ENCODE assay signal across 39 cellular contexts in genomic region chr6:97645757-97646156, GRCh38.
"Had no signal": no experiment of that assay in that cellular context is flagged by ENCODE, and none has a peak within 500 bp of the region (broad histone marks: within the 10 kb centered on the region; RNA-seq: fewer than 3 reads in every experiment).

No MANE protein-coding gene starts in this region.

- H3K27me3 Mint-ChIP-seq: activated naive CD4-positive, alpha-beta T cell treated with anti-CD3 and anti-CD28 coated beads, Interleukin-2, amount 10 ng/mL, durations not matched to agents 7 days and 5 days; activated naive CD4-positive, alpha-beta T cell treated with anti-CD3 and anti-CD28 coated beads, Interleukin-2, amount 50 U/mL, for 24 hours; activated naive CD8-positive, alpha-beta T cell; activated naive CD8-positive, alpha-beta T cell treated with anti-CD3 and anti-CD28 coated beads for 36 hours; activated naive CD8-positive, alpha-beta T cell treated with anti-CD3 and anti-CD28 coated beads, Interleukin-2, amount 10 ng/mL, durations not matched to agents 7 days and 5 days; activated naive CD8-positive, alpha-beta T cell treated with anti-CD3 and anti-CD28 coated beads, Interleukin-2, amount 50 U/mL, for 24 hours; activated T-cell treated with anti-CD3 and anti-CD28 coated beads, Interleukin-2, amount 50 U/mL, for 24 hours; activated T-helper 17 cell treated with anti-CD3 and anti-CD28 coated beads, Interleukin-2, amount 50 U/mL, for 72 hours; brain; central memory CD8-positive, alpha-beta T cell had no signal

- H3K4me3 ChIP-seq: adrenal gland, ascending aorta, body of pancreas, breast epithelium, cardiac muscle cell had no signal

- FAIRE-seq: astrocyte, bronchial epithelial cell had no signal

- DNase-seq: activated effector memory CD4-positive, alpha-beta T cell treated with anti-CD3 and anti-CD28 coated beads, Interleukin-2, amount 50 U/mL, for 16 hours; activated effector memory CD4-positive, alpha-beta T cell treated with Interleukin-2 at 50 U/mL for 16 hours; activated gamma-delta T cell; activated gamma-delta T cell treated with Interleukin-2 at 50 U/mL for 16 hours; activated naive CD4-positive, alpha-beta T cell; activated naive CD4-positive, alpha-beta T cell treated with anti-CD3 and anti-CD28 coated beads for 36 hours; activated naive CD4-positive, alpha-beta T cell treated with anti-CD3 and anti-CD28 coated beads, Interleukin-2, amount 10 ng/mL, durations not matched to agents 7 days and 5 days; activated naive CD4-positive, alpha-beta T cell treated with anti-CD3 and anti-CD28 coated beads, Interleukin-2, amount 50 U/mL, for 16 hours; activated naive CD4-positive, alpha-beta T cell treated with Interleukin-2 at 50 U/mL for 16 hours; activated naive CD8-positive, alpha-beta T cell treated with anti-CD3 and anti-CD28 coated beads for 36 hours; activated naive CD8-positive, alpha-beta T cell treated with anti-CD3 and anti-CD28 coated beads, Interleukin-2, amount 10 ng/mL, durations not matched to agents 7 days and 5 days; activated naive CD8-positive, alpha-beta T cell treated with anti-CD3 and anti-CD28 coated beads, Interleukin-2, amount 50 U/mL, for 24 hours; activated T-cell treated with anti-CD3 and anti-CD28 coated beads, Interleukin-2, amount 50 U/mL, for 24 hours; activated T-cell treated with anti-CD3 and anti-CD28 coated beads, Interleukin-2, amount 50 U/mL, for 4 hours; activated T-cell treated with anti-CD3 and anti-CD28 coated beads, Interleukin-2, amount 50 U/mL, for 48 hours; activated T-cell treated with anti-CD3 and anti-CD28 coated beads, Interleukin-2, amount 50 U/mL, for 72 hours; adrenal gland; amniotic stem cell; amygdala; anterior cingulate cortex; aorta; body of pancreas; brain microvascular endothelial cell; caudate nucleus; central memory CD4-positive, alpha-beta T cell; cerebellar nuclear complex had no signal

- H3K9me3 ChIP-seq: adrenal gland, ascending aorta, body of pancreas, breast epithelium had no signal

- H3K27ac ChIP-seq: adrenal gland, ascending aorta, body of pancreas, brain microvascular endothelial cell, breast epithelium, cardiac muscle cell had no signal

- ATAC-seq: activated naive CD4-positive, alpha-beta T cell treated with anti-CD3 and anti-CD28 coated beads, Interleukin-2, amount 50 U/mL, for 72 hours; activated naive CD8-positive, alpha-beta T cell treated with anti-CD3 and anti-CD28 coated beads, Interleukin-2, amount 50 U/mL, for 24 hours; activated T-cell treated with anti-CD3 and anti-CD28 coated beads, Interleukin-2, amount 50 U/mL, for 4 hours; activated T-cell treated with anti-CD3 and anti-CD28 coated beads, Interleukin-2, amount 50 U/mL, for 72 hours; activated T-helper 17 cell treated with anti-CD3 and anti-CD28 coated beads, Interleukin-2, amount 50 U/mL, for 72 hours; body of pancreas had no signal

- H3K4me1 ChIP-seq: adrenal gland, ascending aorta, body of pancreas, breast epithelium had no signal

- H3K27ac Mint-ChIP-seq: activated naive CD4-positive, alpha-beta T cell treated with anti-CD3 and anti-CD28 coated beads for 36 hours; activated naive CD4-positive, alpha-beta T cell treated with anti-CD3 and anti-CD28 coated beads, Interleukin-2, amount 10 ng/mL, durations not matched to agents 7 days and 5 days; activated naive CD4-positive, alpha-beta T cell treated with anti-CD3 and anti-CD28 coated beads, Interleukin-2, amount 50 U/mL, for 24 hours; activated naive CD4-positive, alpha-beta T cell treated with anti-CD3 and anti-CD28 coated beads, Interleukin-2, amount 50 U/mL, for 72 hours; activated naive CD8-positive, alpha-beta T cell; activated naive CD8-positive, alpha-beta T cell treated with anti-CD3 and anti-CD28 coated beads for 36 hours; activated naive CD8-positive, alpha-beta T cell treated with anti-CD3 and anti-CD28 coated beads, Interleukin-2, amount 10 ng/mL, durations not matched to agents 7 days and 5 days; activated naive CD8-positive, alpha-beta T cell treated with anti-CD3 and anti-CD28 coated beads, Interleukin-2, amount 50 U/mL, for 24 hours; activated T-cell treated with anti-CD3 and anti-CD28 coated beads, Interleukin-2, amount 50 U/mL, for 24 hours; activated T-cell treated with anti-CD3 and anti-CD28 coated beads, Interleukin-2, amount 50 U/mL, for 72 hours; activated T-helper 1 cell treated with anti-CD3 and anti-CD28 coated beads, Interleukin-12 subunit alpha, Interleukin-12 subunit beta, Interleukin-2, Interleukin-4 antibody, amounts not matched to agents 30 ng/mL and 10 ng/mL and 1 ng/mL, durations not matched to agents 14 hours and 24 hours and 36 hours; activated T-helper 17 cell treated with anti-CD3 and anti-CD28 coated beads, Interleukin-2, amount 50 U/mL, for 72 hours; activated T-helper 2 cell treated with anti-CD3 and anti-CD28 coated beads, Interferon-gamma antibody, Interleukin-2, Interleukin-4, amounts not matched to agents 10 μg/mL and 5 μg/mL and 100 μg/mL, durations not matched to agents 14 hours and 24 hours and 36 hours; brain had no signal

- H3K4me3 Mint-ChIP-seq: activated naive CD4-positive, alpha-beta T cell treated with anti-CD3 and anti-CD28 coated beads for 36 hours; activated naive CD4-positive, alpha-beta T cell treated with anti-CD3 and anti-CD28 coated beads, Interleukin-2, amount 10 ng/mL, durations not matched to agents 7 days and 5 days; activated naive CD4-positive, alpha-beta T cell treated with anti-CD3 and anti-CD28 coated beads, Interleukin-2, amount 50 U/mL, for 24 hours; activated naive CD8-positive, alpha-beta T cell; activated naive CD8-positive, alpha-beta T cell treated with anti-CD3 and anti-CD28 coated beads for 36 hours; activated naive CD8-positive, alpha-beta T cell treated with anti-CD3 and anti-CD28 coated beads, Interleukin-2, amount 10 ng/mL, durations not matched to agents 7 days and 5 days; activated naive CD8-positive, alpha-beta T cell treated with anti-CD3 and anti-CD28 coated beads, Interleukin-2, amount 50 U/mL, for 24 hours; activated T-cell treated with anti-CD3 and anti-CD28 coated beads, Interleukin-2, amount 50 U/mL, for 24 hours; activated T-cell treated with anti-CD3 and anti-CD28 coated beads, Interleukin-2, amount 50 U/mL, for 4 hours; activated T-cell treated with anti-CD3 and anti-CD28 coated beads, Interleukin-2, amount 50 U/mL, for 72 hours; activated T-helper 1 cell treated with anti-CD3 and anti-CD28 coated beads, Interleukin-12 subunit alpha, Interleukin-12 subunit beta, Interleukin-2, Interleukin-4 antibody, amounts not matched to agents 30 ng/mL and 10 ng/mL and 1 ng/mL, durations not matched to agents 14 hours and 24 hours and 36 hours; activated T-helper 17 cell treated with anti-CD3 and anti-CD28 coated beads, Interleukin-2, amount 50 U/mL, for 72 hours; brain; central memory CD8-positive, alpha-beta T cell had no signal

- H3K36me3 ChIP-seq: adrenal gland, ascending aorta, brain microvascular endothelial cell, breast epithelium, cardiac muscle cell had no signal

- H3K36me3 Mint-ChIP-seq: activated naive CD4-positive, alpha-beta T cell treated with anti-CD3 and anti-CD28 coated beads, Interleukin-2, amount 10 ng/mL, durations not matched to agents 7 days and 5 days; activated naive CD4-positive, alpha-beta T cell treated with anti-CD3 and anti-CD28 coated beads, Interleukin-2, amount 50 U/mL, for 24 hours; activated naive CD4-positive, alpha-beta T cell treated with anti-CD3 and anti-CD28 coated beads, Interleukin-2, amount 50 U/mL, for 72 hours; activated naive CD8-positive, alpha-beta T cell; activated naive CD8-positive, alpha-beta T cell treated with anti-CD3 and anti-CD28 coated beads for 36 hours; activated naive CD8-positive, alpha-beta T cell treated with anti-CD3 and anti-CD28 coated beads, Interleukin-2, amount 10 ng/mL, durations not matched to agents 7 days and 5 days had no signal

- H3K9me3 Mint-ChIP-seq: activated naive CD4-positive, alpha-beta T cell treated with anti-CD3 and anti-CD28 coated beads for 36 hours; activated naive CD4-positive, alpha-beta T cell treated with anti-CD3 and anti-CD28 coated beads, Interleukin-2, amount 10 ng/mL, durations not matched to agents 7 days and 5 days; activated naive CD8-positive, alpha-beta T cell treated with anti-CD3 and anti-CD28 coated beads for 36 hours; activated naive CD8-positive, alpha-beta T cell treated with anti-CD3 and anti-CD28 coated beads, Interleukin-2, amount 10 ng/mL, durations not matched to agents 7 days and 5 days; activated T-cell treated with anti-CD3 and anti-CD28 coated beads, Interleukin-2, amount 50 U/mL, for 24 hours; activated T-cell treated with anti-CD3 and anti-CD28 coated beads, Interleukin-2, amount 50 U/mL, for 4 hours; activated T-helper 1 cell treated with anti-CD3 and anti-CD28 coated beads, Interleukin-12 subunit alpha, Interleukin-12 subunit beta, Interleukin-2, Interleukin-4 antibody, amounts not matched to agents 30 ng/mL and 10 ng/mL and 1 ng/mL, durations not matched to agents 14 hours and 24 hours and 36 hours; activated T-helper 17 cell treated with anti-CD3 and anti-CD28 coated beads, Interleukin-2, amount 50 U/mL, for 72 hours; activated T-helper 2 cell treated with anti-CD3 and anti-CD28 coated beads, Interferon-gamma antibody, Interleukin-2, Interleukin-4, amounts not matched to agents 10 μg/mL and 5 μg/mL and 100 μg/mL, durations not matched to agents 14 hours and 24 hours and 36 hours had no signal

- H3K27me3 ChIP-seq: adrenal gland, ascending aorta, body of pancreas, brain microvascular endothelial cell, breast epithelium, cardiac muscle cell had no signal

- H3K4me1 Mint-ChIP-seq: activated naive CD4-positive, alpha-beta T cell treated with anti-CD3 and anti-CD28 coated beads, Interleukin-2, amount 10 ng/mL, durations not matched to agents 7 days and 5 days; activated naive CD4-positive, alpha-beta T cell treated with anti-CD3 and anti-CD28 coated beads, Interleukin-2, amount 50 U/mL, for 24 hours; activated naive CD8-positive, alpha-beta T cell treated with anti-CD3 and anti-CD28 coated beads for 36 hours; activated naive CD8-positive, alpha-beta T cell treated with anti-CD3 and anti-CD28 coated beads, Interleukin-2, amount 10 ng/mL, durations not matched to agents 7 days and 5 days; activated naive CD8-positive, alpha-beta T cell treated with anti-CD3 and anti-CD28 coated beads, Interleukin-2, amount 50 U/mL, for 24 hours; activated T-helper 17 cell treated with anti-CD3 and anti-CD28 coated beads, Interleukin-2, amount 50 U/mL, for 72 hours; brain; central memory CD8-positive, alpha-beta T cell had no signal
